In the genomic region with DNA sequence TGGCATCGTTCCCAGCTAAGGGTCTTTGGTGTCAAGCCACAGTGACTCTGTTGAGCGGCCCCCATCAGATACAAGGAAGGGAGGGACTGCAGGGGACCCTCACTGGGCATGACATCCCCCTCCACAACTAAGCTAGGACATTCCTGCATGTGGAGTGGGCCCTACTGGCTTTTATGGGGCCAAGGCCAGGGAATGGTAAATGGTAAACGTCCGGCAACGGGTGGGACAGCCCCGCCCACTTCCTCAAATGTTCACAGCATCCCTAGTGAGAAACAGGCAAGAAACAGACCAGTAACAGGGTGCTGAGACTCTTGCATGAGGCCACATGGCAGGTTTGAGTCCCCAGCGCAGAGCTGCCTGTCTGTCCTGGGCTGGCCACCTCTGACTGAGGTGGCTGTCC, we compare ENCODE assay signal across 25 cellular contexts. TPM values are rescaled to one million over a fixed set of nuclear protein-coding genes. Genes with fewer than 3 reads are reported as not detected.
DNase-seq lines count a peak whose midpoint lies in the region; ATAC-seq, FAIRE-seq and TF ChIP-seq lines count a peak whose summit lies in the region.
"Had no signal": no experiment of that assay in that cellular context is flagged by ENCODE, and none has a peak within 500 bp of the region (broad histone marks: within the 10 kb centered on the region; RNA-seq: fewer than 3 reads in every experiment).

No MANE protein-coding gene starts in this region.

- H3K36me3 ChIP-seq in GM12878 (ENCODE audit: control insufficient read depth in 2 of 2, insufficient read depth in 2 of 2, low read length in 1 of 2) = no peaks in the 10 kb centered on the region
- no peaks in the 10 kb centered on the region for H3K36me3 ChIP-seq in tibial nerve
- H3K36me3 ChIP-seq: HAP-1 had no signal

- no peak overlapping the region for H2AFZ ChIP-seq in GM12878 (ENCODE audit: control insufficient read depth, low read depth, low read length)

- SMC1A ChIA-PET in GM12878 (lab: Charles Lee; ENCODE audit: uncharacterized antibody, unreplicated experiment) = interaction anchor here (1.2 to 1.9 kb wide), 4 partner anchors 13 to 44 kb away, joined by 3 to 9 read pairs (median 4); a partner anchor contains a TSS

- ATAC-seq in GM12878 = no peak

- H3K4me1 ChIP-seq in GM12878 (ENCODE audit: control insufficient read depth, insufficient read depth, low read length) (peaks cover 7% of the 10 kb centered on the region; the same call in 1 of the 2 replicates), tibial nerve (no peaks in the 10 kb centered on the region)
- H3K4me1 ChIP-seq: HAP-1 had no signal

- TF ChIP-seq EP300 in GM12878 (IDR thresholded peaks at IDR 0.05; ENCODE audit: borderline replicate concordance in 1 of 2, control insufficient read depth in 1 of 2, low read depth in 2 of 2, low read length in 2 of 2) (no peak), tibial nerve (IDR thresholded peaks at IDR 0.05) (no peak)

- H3K9ac ChIP-seq in GM12878 (ENCODE audit: control insufficient read depth, insufficient read depth, low read length) = no peak overlapping the region

- H3K27me3 ChIP-seq in GM12878 (replicated peaks in 1 of 2; ENCODE audit: control insufficient read depth in 2 of 2, insufficient read depth in 2 of 2, low read length in 1 of 2) = no peaks in the 10 kb centered on the region
- H3K27me3 ChIP-seq in tibial nerve = peaks cover 0 to 23% of the 10 kb centered on the region in 2 donors

- RAD21 ChIA-PET in GM12878 (lab: Charles Lee; ENCODE audit: unreplicated experiment) = interaction anchor here (1.0 to 1.4 kb wide), 3 partner anchors 16 to 323 kb away, joined by 3 read pairs; no protein-coding TSS in a partner anchor

- H3K4me3 ChIP-seq in NB4 (ENCODE audit: low read depth, low read length) (no peak overlapping the region), GM12878 (no peak overlapping the region), tibial nerve (no peak overlapping the region)
- H3K4me3 ChIP-seq: HAP-1 had no signal

- no peak overlapping the region for H3K4me2 ChIP-seq in GM12878 (ENCODE audit: control insufficient read depth, insufficient read depth)

- BruUV-seq in GM12878 (replicated peaks; lab: Mats Ljungman, UMichigan) = no TSS peak

- H3K27ac ChIP-seq in GM12878 (ENCODE audit: control insufficient read depth, insufficient read depth) (no peak overlapping the region), tibial nerve (no peak overlapping the region), caudate nucleus (ENCODE audit: low read depth, low read length) (no peak overlapping the region)
- H3K27ac ChIP-seq: HL-60 had no signal

- CTCF ChIA-PET in GM12878 (lab: Yijun Ruan, JAX) = interaction anchor here (0.6 to 1.7 kb wide), 6 partner anchors 15 to 155 kb away, joined by 3 to 4 read pairs (median 3); no protein-coding TSS in a partner anchor

- no peaks in the 10 kb centered on the region for H3K9me3 ChIP-seq in GM12878 (replicated peaks; ENCODE audit: control insufficient read depth, insufficient read depth, low read length)
- H3K9me3 ChIP-seq in tibial nerve = no peaks in the 10 kb centered on the region
- H3K9me3 ChIP-seq: HAP-1 had no signal

- no peaks in the 10 kb centered on the region for H3K79me2 ChIP-seq in GM12878 (ENCODE audit: control insufficient read depth, insufficient read depth, low read length)

- whole genome bisulfite sequencing in GM12878 (ENCODE audit: insufficient coverage, insufficient replicate concordance, low lambda C conversion rate, missing lambda C conversion rate) = 14% methylated on average over 7 of the region's 7 CpGs
- 13 to 19% methylated on average over 7 of the region's 7 CpGs for WGBS in tibial nerve, 2 donors

- POLR2A ChIA-PET in GM12878 (lab: Charles Lee) = interaction anchor here (2.2 kb wide), 1 partner anchor 57 kb away, joined by 6 read pairs; no protein-coding TSS in a partner anchor

- intact Hi-C loops in GM12878 (cut with micrococcal nuclease; ENCODE audit: unreplicated experiment) = no loop called here
- intact Hi-C loops in posterior cingulate gyrus (cut with DNase I) = no loop called here

- FAIRE-seq in GM12878 (lab: Jason Lieb, UNC) = no peak

- DNase-seq in NOMO-1 treated with DMSO at 0.1 percent for 48 hours (lab: John Stamatoyannopoulos, UW; ENCODE audit: unreplicated experiment) = peak; percentile 10
- DNase-seq in NOMO-1 treated with dmso at 0.1 percent for 144 hours (lab: John Stamatoyannopoulos, UW; ENCODE audit: unreplicated experiment) = no peak
- peak; percentile 32 for DNase-seq in NB4 (ENCODE audit: low read depth)
- no peak for DNase-seq in GM12878 (ENCODE audit: low read depth, low spot score)
- no peak for DNase-seq in tibial nerve (ENCODE audit: low spot score in 2 of 2)
- no peak for DNase-seq in NCI-H524 treated with DMSO at 0.1 percent for 48 hours (lab: John Stamatoyannopoulos, UW)
- no peak for DNase-seq in posterior cingulate gyrus
- DNase-seq in caudate nucleus (lab: John Stamatoyannopoulos, UW) = no peak
- DNase-seq: GDM1; NCI-H1436; NCI-H187 treated with DMSO at 0.1 percent for 48 hours; NCI-H2107; NCI-H2227 treated with DMSO at 0.1 percent for 48 hours; NCI-H510A; NCI-H774; NK-92 treated with Interleukin-12 subunit alpha and Interleukin-12 subunit beta, amount 100 ng/mL, for 24 hours; RPMI8226; SHP77 had no signal

- TF ChIP-seq CTCF in NB4 (IDR thresholded peaks at IDR 0.05; ENCODE audit: low read depth, low read length) (no peak), GM12878 (IDR thresholded peaks at IDR 0.05 in 2 of 3, conservative IDR thresholded peaks at IDR 0.05 in 1 of 3; ENCODE audit: control insufficient read depth in 2 of 3, extremely low read depth in 1 of 3, insufficient read depth in 1 of 3, low read depth in 3 of 3, low read length in 3 of 3) (no peak), tibial nerve (IDR thresholded peaks at IDR 0.05) (no peak)

- TF ChIP-seq POLR2A in NB4 (IDR thresholded peaks at IDR 0.05; ENCODE audit: extremely low read depth, insufficient read length) (no peak), GM12878 (IDR thresholded peaks at IDR 0.05; ENCODE audit: low read depth, low read length) (no peak), tibial nerve (IDR thresholded peaks at IDR 0.05) (no peak)

- TF ChIP-seq RAD21 in GM12878 (IDR thresholded peaks at IDR 0.05; ENCODE audit: insufficient read depth, low read depth, low read length) = no peak

- H4K20me1 ChIP-seq in GM12878 (ENCODE audit: control insufficient read depth, insufficient read depth) = 0 out of 2 replicates have a peak, but pooled peaks cover 3% of the 10 kb centered on the region

- in situ Hi-C loops in GM12878 (cut with MboI) = no loop called here

RNA-seq across cellular contexts. Expression of a gene that starts 4.4 kb away (rescaled TPM):
- total RNA-seq in GM12878 (2013; cell fraction: nucleolus; rRNA removed) = 4.0 TPM in 2 replicates
- total RNA-seq in GM12878 (2014; rRNA removed) = 0.06 TPM in 1 of 2 replicates, not detected in the other
- not detected in 2 replicates for total RNA-seq in GM12878 (2014; rRNA removed; fragmentation: Illumina TruSeq; extraction: Trizol)
- 0.19 and 0.31 TPM in 2 replicates for total RNA-seq in GM12878 (2021)
- 0.21 TPM for polyA plus RNA-seq in GM12878 (2011; ENCODE audit: low read depth)
- 0.55 and 0.69 TPM in 2 replicates for polyA plus RNA-seq in GM12878 (2011; rRNA removed)
- 0.82 and 1.3 TPM in 2 replicates for polyA plus RNA-seq in GM12878 (2011; cell fraction: cytosol; rRNA removed)
- 3.8 and 6.0 TPM in 2 replicates for polyA plus RNA-seq in GM12878 (2011; cell fraction: nucleus; rRNA removed)
- polyA plus RNA-seq in GM12878 (2012) = 0.57 and 1.00 TPM in 2 replicates
- polyA plus RNA-seq in GM12878 (2014; fragmentation: Illumina TruSeq; extraction: Trizol) = not detected in 2 replicates
- polyA plus RNA-seq in GM12878 (2014; fragmentation: Nextera tagmentation; extraction: Ambion mirVana) = not detected
- polyA plus RNA-seq in GM12878 (2014; rRNA removed) = 0.03 TPM in 1 of 2 replicates, not detected in the other
- under 1 TPM in 1 of 2 experiments, not detected in 1; 0.07 TPM for polyA plus RNA-seq in GM12878 (2016; fragmentation: Nextera tagmentation; extraction: Ambion mirVana)
- polyA minus RNA-seq in GM12878 (2011; rRNA and poly(A)+ RNA removed) = 0.82 and 1.1 TPM in 2 replicates
- 0.31 TPM in 1 of 2 replicates, not detected in the other for polyA minus RNA-seq in GM12878 (2011; cell fraction: cytosol; rRNA and poly(A)+ RNA removed)
- polyA minus RNA-seq in GM12878 (2011; cell fraction: nucleus; rRNA and poly(A)+ RNA removed) = 1.8 TPM in 2 replicates
- total RNA-seq in tibial nerve = not detected
- total RNA-seq: A172, Daoy, MCF 10A had no signal
- polyA plus RNA-seq: AG04450, CD14-positive monocyte had no signal

RNA-seq across cellular contexts. Expression of a gene that starts 44.6 kb away (rescaled TPM):
- 55.9 and 64.1 TPM in 2 replicates for total RNA-seq in GM12878 (2013; cell fraction: nucleolus; rRNA removed)
- total RNA-seq in GM12878 (2014; rRNA removed) = 12.4 and 14.8 TPM in 2 replicates
- total RNA-seq in GM12878 (2014; rRNA removed; fragmentation: Illumina TruSeq; extraction: Trizol) = 11.7 and 14.3 TPM in 2 replicates
- total RNA-seq in GM12878 (2021) = 86.8 and 91.9 TPM in 2 replicates
- polyA plus RNA-seq in GM12878 (2011; ENCODE audit: low read depth) = 28.0 TPM
- polyA plus RNA-seq in GM12878 (2011; rRNA removed) = 27.7 and 91.9 TPM in 2 replicates
- 89.5 and 131 TPM in 2 replicates for polyA plus RNA-seq in GM12878 (2011; cell fraction: cytosol; rRNA removed)
- polyA plus RNA-seq in GM12878 (2011; cell fraction: nucleus; rRNA removed) = 145 TPM in 2 replicates
- polyA plus RNA-seq in GM12878 (2012) = 50.5 and 64.7 TPM in 2 replicates
- 24.3 and 56.0 TPM in 2 replicates for polyA plus RNA-seq in GM12878 (2014; fragmentation: Illumina TruSeq; extraction: Trizol)
- polyA plus RNA-seq in GM12878 (2014; fragmentation: Nextera tagmentation; extraction: Ambion mirVana) = 10 to 100 TPM; 10.2 TPM
- polyA plus RNA-seq in GM12878 (2014; rRNA removed) = 46.1 and 56.0 TPM in 2 replicates
- 100 to 1,000 TPM; 119 to 120 TPM for polyA plus RNA-seq in GM12878 (2016; fragmentation: Nextera tagmentation; extraction: Ambion mirVana)
- polyA minus RNA-seq in GM12878 (2011; rRNA and poly(A)+ RNA removed) = 34.5 and 58.6 TPM in 2 replicates
- polyA minus RNA-seq in GM12878 (2011; cell fraction: cytosol; rRNA and poly(A)+ RNA removed) = 47.5 and 49.2 TPM in 2 replicates
- 19.7 and 32.2 TPM in 2 replicates for polyA minus RNA-seq in GM12878 (2011; cell fraction: nucleus; rRNA and poly(A)+ RNA removed)
- total RNA-seq in tibial nerve = 1 to 10 TPM in 2 of 4 donors, under 1 TPM in 1, not detected in 1; 0.22 to 2.7 (median 1.2) TPM
- total RNA-seq: A172, Daoy, MCF 10A had no signal

RNA-seq across cellular contexts. Expression of a gene that starts 53.6 kb away (rescaled TPM):
- total RNA-seq in GM12878 (2013; cell fraction: nucleolus; rRNA removed) = 8.3 and 13.5 TPM in 2 replicates
- total RNA-seq in GM12878 (2014; rRNA removed) = 10.4 and 11.8 TPM in 2 replicates
- total RNA-seq in GM12878 (2014; rRNA removed; fragmentation: Illumina TruSeq; extraction: Trizol) = 5.2 and 6.4 TPM in 2 replicates
- 16.8 and 18.4 TPM in 2 replicates for total RNA-seq in GM12878 (2021)
- polyA plus RNA-seq in GM12878 (2011; ENCODE audit: low read depth) = 6.1 TPM
- 7.6 and 13.0 TPM in 2 replicates for polyA plus RNA-seq in GM12878 (2011; rRNA removed)
- polyA plus RNA-seq in GM12878 (2011; cell fraction: cytosol; rRNA removed) = 12.7 and 18.2 TPM in 2 replicates
- 53.0 and 66.8 TPM in 2 replicates for polyA plus RNA-seq in GM12878 (2011; cell fraction: nucleus; rRNA removed)
- 7.0 and 7.7 TPM in 2 replicates for polyA plus RNA-seq in GM12878 (2012)
- polyA plus RNA-seq in GM12878 (2014; fragmentation: Illumina TruSeq; extraction: Trizol) = 2.1 and 7.2 TPM in 2 replicates
- polyA plus RNA-seq in GM12878 (2014; fragmentation: Nextera tagmentation; extraction: Ambion mirVana) = under 1 TPM in 1 of 2 experiments, not detected in 1; 0.16 TPM
- polyA plus RNA-seq in GM12878 (2014; rRNA removed) = 9.1 and 13.3 TPM in 2 replicates
- 10 to 100 TPM; 10.1 to 10.9 TPM for polyA plus RNA-seq in GM12878 (2016; fragmentation: Nextera tagmentation; extraction: Ambion mirVana)
- polyA minus RNA-seq in GM12878 (2011; rRNA and poly(A)+ RNA removed) = 11.2 and 14.5 TPM in 2 replicates
- 4.9 and 7.0 TPM in 2 replicates for polyA minus RNA-seq in GM12878 (2011; cell fraction: cytosol; rRNA and poly(A)+ RNA removed)
- 8.1 and 15.6 TPM in 2 replicates for polyA minus RNA-seq in GM12878 (2011; cell fraction: nucleus; rRNA and poly(A)+ RNA removed)
- total RNA-seq in tibial nerve = 10 to 100 TPM in 3 of 4 donors, 1 to 10 TPM in 1; 7.4 to 24.7 (median 20.2) TPM

Comparison
In these comparisons a context has a peak if more than half of its experiments do, and no peak if none do; other contexts are left out.
1. DNase-seq: peak in NOMO-1 treated with DMSO at 0.1 percent for 48 hours (single experiment) and NB4 (single experiment); none in NOMO-1 treated with dmso at 0.1 percent for 144 hours (single experiment), GM12878 (single experiment), tibial nerve (0 of 2), NCI-H524 treated with DMSO at 0.1 percent for 48 hours (single experiment), posterior cingulate gyrus (0 of 10) and caudate nucleus (0 of 61).